ENCODE assay signal across 8 cellular contexts in genomic region chr16:29863669-29863984, GRCh38. TPM values are rescaled to one million over a fixed set of nuclear protein-coding genes. Genes with fewer than 3 reads are reported as not detected.
A peak's percentile ranks its signal among the peaks of the same experiment; 100 is the strongest.
DNase-seq lines count a peak whose midpoint lies in the region; ATAC-seq, FAIRE-seq and TF ChIP-seq lines count a peak whose summit lies in the region.

No MANE protein-coding gene starts in this region.

- H3K27me3 Mint-ChIP-seq in activated T-cell treated with anti-CD3 and anti-CD28 coated beads, Interleukin-2, amount 50 U/mL, for 24 hours, result no peaks in the 10 kb centered on the region
- H3K27me3 Mint-ChIP-seq in activated naive CD8-positive, alpha-beta T cell treated with anti-CD3 and anti-CD28 coated beads, Interleukin-2, amount 10 ng/mL, durations not matched to agents 7 days and 5 days, result no peaks in the 10 kb centered on the region

- H3K27ac Mint-ChIP-seq in activated T-cell treated with anti-CD3 and anti-CD28 coated beads, Interleukin-2, amount 50 U/mL, for 24 hours, result peak overlapping the region; percentile 100
- peak overlapping the region; percentile 100 for H3K27ac Mint-ChIP-seq in activated naive CD8-positive, alpha-beta T cell treated with anti-CD3 and anti-CD28 coated beads, Interleukin-2, amount 10 ng/mL, durations not matched to agents 7 days and 5 days

- no peak for ATAC-seq in activated naive CD8-positive, alpha-beta T cell treated with anti-CD3 and anti-CD28 coated beads, Interleukin-2, amount 10 ng/mL, durations not matched to agents 7 days and 5 days (ENCODE audit: low read depth)
- no peak for ATAC-seq in GM18498 (IDR thresholded peaks at IDR 0.05; ENCODE audit: unreplicated experiment)

- H3K27me3 ChIP-seq in keratinocyte (ENCODE audit: control insufficient read depth, extremely low read depth, insufficient read depth, low read length) (no peaks in the 10 kb centered on the region), testis (no peaks in the 10 kb centered on the region)

- H3K9ac ChIP-seq in keratinocyte (ENCODE audit: control insufficient read depth, extremely low read depth, insufficient read depth, low read length), result peak overlapping the region; percentile 90

- whole genome bisulfite sequencing in testis, 2 donors, result 21 to 48% methylated on average over 10 to 16 of the region's 16 CpGs

- H3K36me3 ChIP-seq in keratinocyte (ENCODE audit: control insufficient read depth in 2 of 2, extremely low read depth in 1 of 2, insufficient read depth in 2 of 2, low read length in 2 of 2) (peaks cover 5 to 12% of the 10 kb centered on the region in 2 experiments), testis (ENCODE audit: low read depth, missing control alignments) (no peaks in the 10 kb centered on the region)

- POLR2A ChIA-PET in activated naive CD8-positive, alpha-beta T cell treated with anti-CD3 and anti-CD28 coated beads, Interleukin-2, amount 10 ng/mL, durations not matched to agents 7 days and 5 days (lab: Charles Lee), result interaction anchor here (0.6 to 1.7 kb wide), 4 partner anchors 43 to 98 kb away, joined by 3 to 10 read pairs (median 4); partner anchors contain the start of genes KCTD13, MVP and TMEM219

- peak overlapping the region; percentile 96 for H3K27ac ChIP-seq in keratinocyte (ENCODE audit: control insufficient read depth, insufficient read depth, low read length)
- H3K27ac ChIP-seq in testis, result peak overlapping the region; percentile 91 to 98

- peak overlapping the region; percentile 62 to 87 (median 72) for H3K4me3 ChIP-seq in keratinocyte (ENCODE audit: control insufficient read depth in 2 of 3, extremely low read depth in 1 of 3, insufficient read depth in 2 of 3, low read depth in 1 of 3, low read length in 3 of 3)
- H3K4me3 ChIP-seq in testis, result peak overlapping the region; percentile 87 to 97

- TF ChIP-seq POLR2A in testis (IDR thresholded peaks at IDR 0.05), result no peak

- H3K4me3 Mint-ChIP-seq in activated T-cell treated with anti-CD3 and anti-CD28 coated beads, Interleukin-2, amount 50 U/mL, for 24 hours, result peak overlapping the region; percentile 88
- peak overlapping the region; percentile 96 for H3K4me3 Mint-ChIP-seq in activated naive CD8-positive, alpha-beta T cell treated with anti-CD3 and anti-CD28 coated beads, Interleukin-2, amount 10 ng/mL, durations not matched to agents 7 days and 5 days

- peaks cover 21% of the 10 kb centered on the region for H3K4me1 Mint-ChIP-seq in activated T-cell treated with anti-CD3 and anti-CD28 coated beads, Interleukin-2, amount 50 U/mL, for 24 hours (ENCODE audit: low read depth)
- peaks cover 13% of the 10 kb centered on the region for H3K4me1 Mint-ChIP-seq in activated naive CD8-positive, alpha-beta T cell treated with anti-CD3 and anti-CD28 coated beads, Interleukin-2, amount 10 ng/mL, durations not matched to agents 7 days and 5 days

- no peaks in the 10 kb centered on the region for H4K20me1 ChIP-seq in keratinocyte (ENCODE audit: control insufficient read depth, extremely low read depth, insufficient read depth, low read length)

- TF ChIP-seq CTCF in keratinocyte (optimal IDR thresholded peaks at IDR 0.05 in 1 of 3, IDR thresholded peaks at IDR 0.05 in 1 of 3, conservative IDR thresholded peaks at IDR 0.05 in 1 of 3; ENCODE audit: extremely low read depth in 1 of 3, insufficient read depth in 2 of 3, low read length in 3 of 3), result no peak
- no peak for TF ChIP-seq CTCF in testis (IDR thresholded peaks at IDR 0.05)

- peaks cover 31% of the 10 kb centered on the region for H3K36me3 Mint-ChIP-seq in activated T-cell treated with anti-CD3 and anti-CD28 coated beads, Interleukin-2, amount 50 U/mL, for 24 hours (ENCODE audit: low read depth)
- peaks cover 9% of the 10 kb centered on the region for H3K36me3 Mint-ChIP-seq in activated naive CD8-positive, alpha-beta T cell treated with anti-CD3 and anti-CD28 coated beads, Interleukin-2, amount 10 ng/mL, durations not matched to agents 7 days and 5 days

- peak overlapping the region; percentile 88 for H3K4me2 ChIP-seq in keratinocyte (ENCODE audit: control insufficient read depth, extremely low read depth, insufficient read depth, low read depth, low read length)

- H3K9me1 ChIP-seq in keratinocyte (ENCODE audit: control insufficient read depth, extremely low read depth, insufficient read depth, low read length), result no peaks in the 10 kb centered on the region

- H3K9me3 ChIP-seq in keratinocyte (ENCODE audit: control insufficient read depth, low read depth, low read length) (no peaks in the 10 kb centered on the region), testis (no peaks in the 10 kb centered on the region)

- intact Hi-C loops in testis (cut with DNase I; ENCODE audit: low total_unique reads), result no loop called here

- no peaks in the 10 kb centered on the region for H3K9me3 Mint-ChIP-seq in activated T-cell treated with anti-CD3 and anti-CD28 coated beads, Interleukin-2, amount 50 U/mL, for 24 hours
- no peaks in the 10 kb centered on the region for H3K9me3 Mint-ChIP-seq in activated naive CD8-positive, alpha-beta T cell treated with anti-CD3 and anti-CD28 coated beads, Interleukin-2, amount 10 ng/mL, durations not matched to agents 7 days and 5 days

- dilution Hi-C loops in keratinocyte (cut with MboI; ENCODE audit: extremely low pct_ligation_motif_present, low sequenced_read_pairs), result no loop called here

- H3K4me1 ChIP-seq in keratinocyte (ENCODE audit: control insufficient read depth, extremely low read depth, insufficient read depth, low read length) (peaks cover 6% of the 10 kb centered on the region), testis (peaks cover 12% of the 10 kb centered on the region)

- peak overlapping the region; percentile 90 for H2AFZ ChIP-seq in keratinocyte (ENCODE audit: control insufficient read depth, low read length)

- FAIRE-seq in keratinocyte (lab: Jason Lieb, UNC), result no peak
- no peak for FAIRE-seq in RCC 7860 (lab: Jason Lieb, UNC)

- peaks cover 8% of the 10 kb centered on the region for H3K79me2 ChIP-seq in keratinocyte (ENCODE audit: control insufficient read depth, insufficient read depth, low read length)

- no peak for DNase-seq in activated T-cell treated with anti-CD3 and anti-CD28 coated beads, Interleukin-2, amount 50 U/mL, for 24 hours
- DNase-seq in activated T-cell treated with anti-CD3 and anti-CD28 coated beads for 4 hours (no peak), keratinocyte (ENCODE audit: low read depth, low spot score) (no peak), testis (no peak), RCC 7860 (ENCODE audit: low spot score) (no peak), mesenteric fat pad (ENCODE audit: low spot score) (no peak)
- DNase-seq in activated naive CD8-positive, alpha-beta T cell treated with anti-CD3 and anti-CD28 coated beads, Interleukin-2, amount 10 ng/mL, durations not matched to agents 7 days and 5 days, result no peak

RNA-seq across cellular contexts. Expression of gene CDIPT, which starts 0.6 kb away (rescaled TPM):
- total RNA-seq in activated naive CD8-positive, alpha-beta T cell treated with anti-CD3 and anti-CD28 coated beads, Interleukin-2, amount 10 ng/mL, durations not matched to agents 7 days and 5 days, result 10 to 100 TPM; 65.0 to 74.7 TPM
- polyA plus RNA-seq in keratinocyte (49.5 to 94.6 TPM (median 60.0 TPM) in 3 replicates), testis (ENCODE audit: insufficient read depth, low read depth, low replicate concordance) (68.7 TPM)
- polyA plus RNA-seq in keratinocyte (2011; ENCODE audit: low read depth), result 12.6 TPM
- 67.8 and 106 TPM in 2 replicates for polyA plus RNA-seq in keratinocyte (2011; cell fraction: cytosol; rRNA removed)
- polyA plus RNA-seq in keratinocyte (2011; cell fraction: nucleus; rRNA removed), result 65.0 and 79.3 TPM in 2 replicates
- 50.5 and 67.6 TPM in 2 replicates for polyA plus RNA-seq in keratinocyte (2012; ENCODE audit: low replicate concordance)
- 47.8 to 94.3 TPM (median 65.9 TPM) in 3 replicates for polyA minus RNA-seq in keratinocyte
- 165 TPM for polyA minus RNA-seq in keratinocyte (2011; cell fraction: cytosol; rRNA and poly(A)+ RNA removed)
- polyA minus RNA-seq in keratinocyte (2011; cell fraction: nucleus; rRNA and poly(A)+ RNA removed), result 33.9 and 34.9 TPM in 2 replicates
- total RNA-seq in testis (100 to 1,000 TPM in 1 of 2 donors, 10 to 100 TPM in 1; 90.3 to 100 TPM), mesenteric fat pad (117 TPM)

RNA-seq across cellular contexts. Expression of gene SEZ6L2, which starts 35.7 kb away (rescaled TPM):
- total RNA-seq in activated naive CD8-positive, alpha-beta T cell treated with anti-CD3 and anti-CD28 coated beads, Interleukin-2, amount 10 ng/mL, durations not matched to agents 7 days and 5 days, result not detected
- polyA plus RNA-seq in keratinocyte, result 0.68 to 2.5 TPM (median 1.5 TPM) in 3 replicates
- polyA plus RNA-seq in keratinocyte (2011; ENCODE audit: low read depth), result 2.1 TPM
- polyA plus RNA-seq in keratinocyte (2011; cell fraction: cytosol; rRNA removed), result 0.77 and 1.6 TPM in 2 replicates
- 6.8 and 11.2 TPM in 2 replicates for polyA plus RNA-seq in keratinocyte (2011; cell fraction: nucleus; rRNA removed)
- polyA plus RNA-seq in keratinocyte (2012; ENCODE audit: low replicate concordance), result 4.4 and 6.1 TPM in 2 replicates
- polyA minus RNA-seq in keratinocyte, result 0.96 to 3.1 TPM (median 1.5 TPM) in 3 replicates
- polyA minus RNA-seq in keratinocyte (2011; cell fraction: cytosol; rRNA and poly(A)+ RNA removed), result 5.6 TPM
- 9.5 and 10.9 TPM in 2 replicates for polyA minus RNA-seq in keratinocyte (2011; cell fraction: nucleus; rRNA and poly(A)+ RNA removed)
- total RNA-seq in testis, result 10 to 100 TPM; 43.7 to 57.5 TPM
- polyA plus RNA-seq in testis (ENCODE audit: insufficient read depth, low read depth, low replicate concordance), result 40.9 TPM
- total RNA-seq in mesenteric fat pad, result 1.1 TPM

RNA-seq across cellular contexts. Expression of gene ASPHD1, which starts 36.7 kb away (rescaled TPM):
- under 1 TPM in 1 of 2 experiments, not detected in 1; 0.42 TPM for total RNA-seq in activated naive CD8-positive, alpha-beta T cell treated with anti-CD3 and anti-CD28 coated beads, Interleukin-2, amount 10 ng/mL, durations not matched to agents 7 days and 5 days
- polyA plus RNA-seq in keratinocyte, result 0.71 to 1.8 TPM (median 0.88 TPM) in 3 replicates
- polyA plus RNA-seq in keratinocyte (2011; ENCODE audit: low read depth), result not detected
- 0.68 and 3.2 TPM in 2 replicates for polyA plus RNA-seq in keratinocyte (2011; cell fraction: cytosol; rRNA removed)
- 1.7 and 4.6 TPM in 2 replicates for polyA plus RNA-seq in keratinocyte (2011; cell fraction: nucleus; rRNA removed)
- 0.73 and 3.6 TPM in 2 replicates for polyA plus RNA-seq in keratinocyte (2012; ENCODE audit: low replicate concordance)
- polyA minus RNA-seq in keratinocyte, result 0.16 to 2.9 TPM (median 0.26 TPM) in 3 replicates
- 3.6 TPM for polyA minus RNA-seq in keratinocyte (2011; cell fraction: cytosol; rRNA and poly(A)+ RNA removed)
- polyA minus RNA-seq in keratinocyte (2011; cell fraction: nucleus; rRNA and poly(A)+ RNA removed), result 0.95 and 1.6 TPM in 2 replicates
- total RNA-seq in testis, result 10 to 100 TPM in 1 of 2 donors, 1 to 10 TPM in 1; 6.2 to 13.7 TPM
- polyA plus RNA-seq in testis (ENCODE audit: insufficient read depth, low read depth, low replicate concordance), result 11.1 TPM
- total RNA-seq in mesenteric fat pad, result 0.67 TPM

RNA-seq across cellular contexts. Expression of gene MVP, which starts 43.4 kb away (rescaled TPM):
- total RNA-seq in activated naive CD8-positive, alpha-beta T cell treated with anti-CD3 and anti-CD28 coated beads, Interleukin-2, amount 10 ng/mL, durations not matched to agents 7 days and 5 days, result 100 to 1,000 TPM; 130 to 136 TPM
- polyA plus RNA-seq in keratinocyte (130 to 213 TPM (median 148 TPM) in 3 replicates), testis (ENCODE audit: insufficient read depth, low read depth, low replicate concordance) (119 TPM)
- polyA plus RNA-seq in keratinocyte (2011; ENCODE audit: low read depth), result 29.4 TPM
- polyA plus RNA-seq in keratinocyte (2011; cell fraction: cytosol; rRNA removed), result 124 and 190 TPM in 2 replicates
- 291 and 376 TPM in 2 replicates for polyA plus RNA-seq in keratinocyte (2011; cell fraction: nucleus; rRNA removed)
- 69.0 and 193 TPM in 2 replicates for polyA plus RNA-seq in keratinocyte (2012; ENCODE audit: low replicate concordance)
- 404 to 958 TPM (median 529 TPM) in 3 replicates for polyA minus RNA-seq in keratinocyte
- polyA minus RNA-seq in keratinocyte (2011; cell fraction: cytosol; rRNA and poly(A)+ RNA removed), result 337 TPM
- polyA minus RNA-seq in keratinocyte (2011; cell fraction: nucleus; rRNA and poly(A)+ RNA removed), result 295 and 307 TPM in 2 replicates
- total RNA-seq in testis (100 to 1,000 TPM; 147 to 224 TPM), mesenteric fat pad (150 TPM)

RNA-seq across cellular contexts. Expression of gene PAGR1, which starts 47.7 kb away (rescaled TPM):
- total RNA-seq in activated naive CD8-positive, alpha-beta T cell treated with anti-CD3 and anti-CD28 coated beads, Interleukin-2, amount 10 ng/mL, durations not matched to agents 7 days and 5 days, result 10 to 100 TPM; 29.8 to 34.3 TPM
- polyA plus RNA-seq in keratinocyte (6.4 to 17.1 TPM (median 13.6 TPM) in 3 replicates), testis (ENCODE audit: insufficient read depth, low read depth, low replicate concordance) (36.1 TPM)
- 2.7 TPM for polyA plus RNA-seq in keratinocyte (2011; ENCODE audit: low read depth)
- polyA plus RNA-seq in keratinocyte (2011; cell fraction: cytosol; rRNA removed), result 5.9 and 12.0 TPM in 2 replicates
- polyA plus RNA-seq in keratinocyte (2011; cell fraction: nucleus; rRNA removed), result 5.1 and 5.3 TPM in 2 replicates
- 4.7 and 19.3 TPM in 2 replicates for polyA plus RNA-seq in keratinocyte (2012; ENCODE audit: low replicate concordance)
- 1.5 to 2.7 TPM (median 2.0 TPM) in 3 replicates for polyA minus RNA-seq in keratinocyte
- 4.2 TPM for polyA minus RNA-seq in keratinocyte (2011; cell fraction: cytosol; rRNA and poly(A)+ RNA removed)
- 2.3 and 2.9 TPM in 2 replicates for polyA minus RNA-seq in keratinocyte (2011; cell fraction: nucleus; rRNA and poly(A)+ RNA removed)
- total RNA-seq in testis (10 to 100 TPM; 53.0 to 68.4 TPM), mesenteric fat pad (11.1 TPM)

Comparison
In these comparisons a context has a peak if more than half of its experiments do, and no peak if none do; other contexts are left out.
1. RNA of gene SEZ6L2, which starts 35.7 kb away (total RNA-seq): 43.7 to 57.5 TPM in testis; 1.1 TPM in mesenteric fat pad (single experiment) and not detected in activated naive CD8-positive, alpha-beta T cell treated with anti-CD3 and anti-CD28 coated beads, Interleukin-2, amount 10 ng/mL, durations not matched to agents 7 days and 5 days; every median in the first group is over 10 times any median in the second.